1 cellular context compared by ENCODE assay signal in the genomic region with DNA sequence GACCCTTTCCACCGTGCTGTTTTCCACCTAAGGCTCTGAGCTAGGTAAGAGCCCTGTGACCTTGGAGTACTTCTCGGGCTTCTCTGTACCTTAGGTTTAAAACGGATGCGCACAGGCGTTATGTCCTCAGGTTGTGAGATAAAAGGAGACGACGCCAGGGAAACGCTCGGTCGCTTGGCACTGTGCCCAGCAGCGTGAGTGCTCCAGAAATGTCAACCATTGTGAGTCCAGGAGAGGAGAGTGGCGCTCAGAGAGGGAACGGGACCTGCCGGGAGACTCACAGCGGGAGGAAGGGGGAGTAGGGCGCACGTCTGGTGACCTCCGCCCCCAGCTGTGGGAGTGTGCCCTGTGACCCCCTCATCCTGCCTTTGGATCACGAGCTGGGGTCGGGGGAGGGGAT.
A peak's percentile ranks its signal among the peaks of the same experiment; 100 is the strongest.
TF ChIP-seq lines count a peak whose summit lies in the region.

No MANE protein-coding gene starts in this region.

TF ChIP-seq in HepG2, 621 proteins besides CTCF, POLR2A, EP300 and RAD21:
- TF ChIP-seq ZNF768 (CRISPR knock-in tag; IDR thresholded peaks at IDR 0.05) (peak; percentile 81), ZNF652 (CRISPR knock-in tag; IDR thresholded peaks at IDR 0.05; ENCODE audit: borderline replicate concordance, low read depth) (no peak), ZNF263 (CRISPR knock-in tag; IDR thresholded peaks at IDR 0.05) (0 out of 2 replicates have a peak, but pooled peaks have one; percentile 43)
